8 cellular contexts compared by ENCODE assay signal in the genomic region with DNA sequence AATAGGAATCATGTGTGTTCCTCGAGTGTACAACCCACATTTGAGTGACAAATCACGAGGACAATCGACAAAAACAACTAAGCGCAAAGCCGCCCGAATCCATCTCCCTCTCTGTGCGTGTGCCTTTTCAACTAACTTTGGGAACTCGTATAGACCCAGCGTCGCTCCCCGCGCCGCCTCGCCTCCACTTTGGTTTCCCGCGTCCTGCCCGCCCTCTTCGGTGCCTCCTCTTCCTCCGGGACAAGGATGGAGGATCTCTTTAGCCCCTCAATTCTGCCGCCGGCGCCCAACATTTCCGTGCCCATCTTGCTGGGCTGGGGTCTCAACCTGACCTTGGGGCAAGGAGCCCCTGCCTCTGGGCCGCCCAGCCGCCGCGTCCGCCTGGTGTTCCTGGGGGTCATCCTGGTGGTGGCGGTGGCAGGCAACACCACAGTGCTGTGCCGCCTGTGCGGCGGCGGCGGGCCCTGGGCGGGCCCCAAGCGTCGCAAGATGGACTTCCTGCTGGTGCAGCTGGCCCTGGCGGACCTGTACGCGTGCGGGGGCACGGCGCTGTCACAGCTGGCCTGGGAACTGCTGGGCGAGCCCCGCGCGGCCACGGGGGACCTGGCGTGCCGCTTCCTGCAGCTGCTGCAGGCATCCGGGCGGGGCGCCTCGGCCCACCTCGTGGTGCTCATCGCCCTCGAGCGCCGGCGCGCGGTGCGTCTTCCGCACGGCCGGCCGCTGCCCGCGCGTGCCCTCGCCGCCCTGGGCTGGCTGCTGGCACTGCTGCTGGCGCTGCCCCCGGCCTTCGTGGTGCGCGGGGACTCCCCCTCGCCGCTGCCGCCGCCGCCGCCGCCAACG. TPM values are rescaled to one million over a fixed set of nuclear protein-coding genes. Genes with fewer than 3 reads are reported as not detected.
A peak's percentile ranks its signal among the peaks of the same experiment; 100 is the strongest.
DNase-seq lines count a peak whose midpoint lies in the region; ATAC-seq and TF ChIP-seq lines count a peak whose summit lies in the region.

GPR150 (plus strand) TSS at position 58 of the 840 bp plus-strand sequence; CDS start at position 247, 189 bp downstream.

- peaks cover 44% of the 10 kb centered on the region for H3K4me1 ChIP-seq in BLaER1
- peaks cover 10% of the 10 kb centered on the region for H3K4me1 ChIP-seq in Panc1 (ENCODE audit: control insufficient read depth, insufficient read depth, low read length)
- peaks cover 0 to 36% (median 17%) of the 10 kb centered on the region in 12 donors for H3K4me1 ChIP-seq in heart left ventricle
- H3K4me1 ChIP-seq in prostate gland (replicated peaks), result no peaks in the 10 kb centered on the region

- intact Hi-C loops in Panc1 (cut with micrococcal nuclease; ENCODE audit: unreplicated experiment) (no loop called here), heart left ventricle (cut with DNase I) (loop anchor here in 1 of 10 donors (2.0 kb wide), 1 partner anchor 65 kb away; the partner anchor contains the start of genes ARSK and SKIC3), prostate gland (cut with DNase I) (no loop called here)

- H3K27me3 ChIP-seq in BLaER1, result peaks cover 23% of the 10 kb centered on the region
- H3K27me3 ChIP-seq in Panc1 (ENCODE audit: control insufficient read depth, insufficient read depth, low read length), result no peaks in the 10 kb centered on the region
- H3K27me3 ChIP-seq in heart left ventricle, result no peaks in the 10 kb centered on the region
- no peaks in the 10 kb centered on the region for H3K27me3 ChIP-seq in prostate gland (replicated peaks; ENCODE audit: insufficient read depth)

- no peak for DNase-seq in Panc1 (ENCODE audit: low read depth, low spot score)
- peak; percentile 30 for DNase-seq in activated gamma-delta T cell treated with anti-CD3 and anti-CD28 coated beads, Interleukin-2, amount 50 U/mL, for 16 hours (ENCODE audit: low read depth)
- peak; percentile 26 to 82 (median 54) for DNase-seq in heart left ventricle
- DNase-seq in prostate gland (ENCODE audit: low spot score), result no peak
- DNase-seq in NCI-H187 (lab: John Stamatoyannopoulos, UW), result no peak

- H3K9me3 ChIP-seq in BLaER1 (no peaks in the 10 kb centered on the region), Panc1 (ENCODE audit: control insufficient read depth, insufficient read depth, low read depth, low read length) (no peaks in the 10 kb centered on the region), heart left ventricle (no peaks in the 10 kb centered on the region), prostate gland (no peaks in the 10 kb centered on the region)

- no peak for TF ChIP-seq POLR2A in heart left ventricle (IDR thresholded peaks at IDR 0.05)
- TF ChIP-seq POLR2A in prostate gland (IDR thresholded peaks at IDR 0.05), result no peak

- BruUV-seq in Panc1 (replicated peaks; lab: Mats Ljungman, UMichigan), result no TSS peak

- H3K36me3 ChIP-seq in BLaER1 (no peaks in the 10 kb centered on the region), Panc1 (ENCODE audit: control insufficient read depth, insufficient read depth, low read length) (no peaks in the 10 kb centered on the region), heart left ventricle (no peaks in the 10 kb centered on the region), prostate gland (no peaks in the 10 kb centered on the region)

- in situ Hi-C loops in Panc1 (cut with HindIII; ENCODE audit: low pct_unique_long_range_greater_than_20kb, low sequenced_read_pairs), result no loop called here

- TF ChIP-seq CTCF in Panc1 (IDR thresholded peaks at IDR 0.05) (peak; percentile 41), heart left ventricle (IDR thresholded peaks at IDR 0.05) (peak in 1 of 12 donors; percentile 3), prostate gland (IDR thresholded peaks at IDR 0.05) (no peak)

- H3K27ac ChIP-seq in BLaER1, result peak within 1 kb of the TSS; percentile 96
- H3K27ac ChIP-seq in Panc1 (ENCODE audit: low read length), result peak within 1 kb of the TSS; percentile 86
- peak within 1 kb of the TSS in 1 of 12 donors; percentile 53 for H3K27ac ChIP-seq in heart left ventricle
- peak within 1 kb of the TSS; percentile 65 to 70 for H3K27ac ChIP-seq in prostate gland

- peak; percentile 70 for ATAC-seq in GM18909 (IDR thresholded peaks at IDR 0.05; ENCODE audit: poor library complexity, unreplicated experiment)
- ATAC-seq in HG03159 (IDR thresholded peaks at IDR 0.05; ENCODE audit: unreplicated experiment), result peak; percentile 66
- ATAC-seq in Panc1, result peak; percentile 82
- ATAC-seq in heart left ventricle, result peak; percentile 46 to 74 (median 66)

- CTCF ChIA-PET in Panc1 (lab: Charles Lee), result no interaction called here

- peak within 1 kb of the TSS; percentile 96 for H3K4me2 ChIP-seq in BLaER1

- peak within 1 kb of the TSS; percentile 71 for H3K4me3 ChIP-seq in BLaER1
- H3K4me3 ChIP-seq in Panc1 (ENCODE audit: low read depth in 2 of 2, low read length in 2 of 2), result peak within 1 kb of the TSS; percentile 57 to 73
- H3K4me3 ChIP-seq in heart left ventricle, result peak within 1 kb of the TSS; percentile 30 to 74 (median 58)
- peak within 1 kb of the TSS; percentile 39 to 50 for H3K4me3 ChIP-seq in prostate gland

- no peaks in the 10 kb centered on the region for H4K20me1 ChIP-seq in BLaER1

- WGBS in heart left ventricle, 4 donors, result 1 to 5% (median 2%) methylated on average over 23 to 85 of the region's 85 CpGs
- under 1% methylated on average over 50 of the region's 85 CpGs for WGBS in prostate gland

- H3K9ac ChIP-seq in BLaER1, result peak within 1 kb of the TSS; percentile 87

- POLR2A ChIA-PET in Panc1 (lab: Charles Lee), result interaction anchor here (0.6 kb wide), 1 partner anchor 65 kb away, joined by 8 read pairs; the partner anchor contains the start of gene ARSK

RNA-seq across cellular contexts. Expression of gene GPR150, which starts in this region (rescaled TPM):
- total RNA-seq in Panc1 (2021; ENCODE audit: unreplicated experiment) (0.54 TPM), heart left ventricle (under 1 TPM in 3 of 9 donors, not detected in 6; 0.13 to 0.25 (median 0.17) TPM), prostate gland (1 to 10 TPM in 1 of 2 donors, under 1 TPM in 1; 0.51 to 3.0 TPM)
- 0.57 TPM for polyA plus RNA-seq in Panc1 (2012; ENCODE audit: insufficient read length)
- under 1 TPM; 0.04 to 0.11 TPM for polyA plus RNA-seq in heart left ventricle

Comparison
In these comparisons a context has a peak if more than half of its experiments do, and no peak if none do; other contexts are left out.
1. Peak in ATAC-seq, H3K4me3 ChIP-seq and H3K27ac ChIP-seq in Panc1; RNA of the gene not detected or under 1 TPM.
2. Peak in DNase-seq, ATAC-seq and H3K4me3 ChIP-seq in heart left ventricle; RNA of the gene not detected or under 1 TPM.